Comparison of ENCODE assay signal across 10 cellular contexts in genomic region chr9:89313842-89314241, GRCh38. TPM values are rescaled to one million over a fixed set of nuclear protein-coding genes. Genes with fewer than 3 reads are reported as not detected.
DNase-seq lines count a peak whose midpoint lies in the region; ATAC-seq and TF ChIP-seq lines count a peak whose summit lies in the region.
"Had no signal": no experiment of that assay in that cellular context is flagged by ENCODE, and none has a peak within 500 bp of the region (broad histone marks: within the 10 kb centered on the region; RNA-seq: fewer than 3 reads in every experiment).

No MANE protein-coding gene starts in this region.

- H3K27me3 Mint-ChIP-seq in activated naive CD4-positive, alpha-beta T cell treated with anti-CD3 and anti-CD28 coated beads, Interleukin-2, amount 10 ng/mL, durations not matched to agents 7 days and 5 days: no peaks in the 10 kb centered on the region

- no peak for TF ChIP-seq CTCF in OCI-LY7 (conservative IDR thresholded peaks at IDR 0.05; ENCODE audit: low read length)

- H3K4me1 ChIP-seq in OCI-LY7 (ENCODE audit: insufficient read depth, low read length, poor library complexity, severe bottlenecking) (peaks cover 58% of the 10 kb centered on the region), skeletal muscle satellite cell (ENCODE audit: control insufficient read depth, insufficient read depth, low read length) (peaks cover 39% of the 10 kb centered on the region)

- DNase-seq in activated naive CD4-positive, alpha-beta T cell treated with anti-CD3 and anti-CD28 coated beads, Interleukin-2, amount 10 ng/mL, durations not matched to agents 7 days and 5 days: no peak
- DNase-seq in activated naive CD4-positive, alpha-beta T cell treated with anti-CD3 and anti-CD28 coated beads, Interleukin-2, amount 50 U/mL, for 16 hours: no peak
- DNase-seq in OCI-LY7 (ENCODE audit: low spot score): no peak
- peak; percentile 15 for DNase-seq in dermis blood vessel endothelial cell
- no peak for DNase-seq in nucleus accumbens (lab: John Stamatoyannopoulos, UW)
- DNase-seq: ovary had no signal

- H3K27ac Mint-ChIP-seq in activated naive CD4-positive, alpha-beta T cell treated with anti-CD3 and anti-CD28 coated beads, Interleukin-2, amount 10 ng/mL, durations not matched to agents 7 days and 5 days: peak overlapping the region; percentile 84

- peaks cover 62% of the 10 kb centered on the region for H3K36me3 Mint-ChIP-seq in activated naive CD4-positive, alpha-beta T cell treated with anti-CD3 and anti-CD28 coated beads, Interleukin-2, amount 10 ng/mL, durations not matched to agents 7 days and 5 days

- peak overlapping the region; percentile 88 for H3K4me2 ChIP-seq in OCI-LY7 (ENCODE audit: low read length)
- peak overlapping the region; percentile 88 for H3K4me2 ChIP-seq in skeletal muscle satellite cell (ENCODE audit: low read length)

- H3K79me2 ChIP-seq in OCI-LY7 (ENCODE audit: insufficient read depth, low read depth, low read length): peaks cover 78% of the 10 kb centered on the region

- H3K36me3 ChIP-seq in OCI-LY7 (ENCODE audit: insufficient read depth, low read length) (peaks cover 69% of the 10 kb centered on the region), skeletal muscle satellite cell (ENCODE audit: insufficient read depth, low read length) (peaks cover 18% of the 10 kb centered on the region)
- H3K36me3 ChIP-seq: esophagus muscularis mucosa, ovary had no signal

- ATAC-seq in HG02798 (IDR thresholded peaks at IDR 0.05; ENCODE audit: poor library complexity, unreplicated experiment) (no peak), HG02870 (IDR thresholded peaks at IDR 0.05; ENCODE audit: unreplicated experiment) (no peak)

- CTCF ChIA-PET in activated naive CD4-positive, alpha-beta T cell treated with anti-CD3 and anti-CD28 coated beads, Interleukin-2, amount 10 ng/mL, durations not matched to agents 7 days and 5 days (lab: Charles Lee): no interaction called here
- CTCF ChIA-PET in OCI-LY7 (lab: Charles Lee; ENCODE audit: unreplicated experiment): no interaction called here

- H3K4me1 Mint-ChIP-seq in activated naive CD4-positive, alpha-beta T cell treated with anti-CD3 and anti-CD28 coated beads, Interleukin-2, amount 10 ng/mL, durations not matched to agents 7 days and 5 days: peaks cover 68% of the 10 kb centered on the region

- H3K9me2 ChIP-seq in OCI-LY7 (ENCODE audit: insufficient read depth, low read length): no peaks in the 10 kb centered on the region

- no TSS peak for BruUV-seq in OCI-LY7 (replicated peaks; lab: Mats Ljungman, UMichigan)

- H3K27me3 ChIP-seq in skeletal muscle satellite cell (ENCODE audit: control insufficient read depth, insufficient read depth, low read length): no peaks in the 10 kb centered on the region
- H3K27me3 ChIP-seq: esophagus muscularis mucosa, ovary had no signal

- H3K9me3 ChIP-seq in OCI-LY7 (ENCODE audit: low read length) (no peaks in the 10 kb centered on the region), skeletal muscle satellite cell (replicated peaks; ENCODE audit: low read length) (no peaks in the 10 kb centered on the region)
- H3K9me3 ChIP-seq: esophagus muscularis mucosa, ovary had no signal

- intact Hi-C loops in OCI-LY7 (cut with micrococcal nuclease; ENCODE audit: unreplicated experiment): loop anchor here (5.0 to 10.0 kb wide), 2 partner anchors 927 to 1491 kb away; partner anchors contain the start of genes SPIN1 and SYK

- POLR2A ChIA-PET in OCI-LY7 (lab: Charles Lee): interaction anchor here (1.5 kb wide), 1 partner anchor 9 kb away, joined by 5 read pairs; no protein-coding TSS in a partner anchor

- H3K4me3 ChIP-seq in OCI-LY7 (ENCODE audit: low read depth, low read length, poor library complexity, severe bottlenecking) (peak overlapping the region; percentile 100), skeletal muscle satellite cell (ENCODE audit: low read length) (peak overlapping the region; percentile 89)
- H3K4me3 ChIP-seq: esophagus muscularis mucosa, ovary had no signal

- peak overlapping the region; percentile 88 for H3K27ac ChIP-seq in OCI-LY7 (ENCODE audit: low read depth, low read length, poor library complexity, severe bottlenecking)
- H3K27ac ChIP-seq: esophagus muscularis mucosa, ovary had no signal

- H4K20me1 ChIP-seq in OCI-LY7 (ENCODE audit: insufficient read depth, low read length): peaks cover 46% of the 10 kb centered on the region

- peak overlapping the region; percentile 90 for H3K4me3 Mint-ChIP-seq in activated naive CD4-positive, alpha-beta T cell treated with anti-CD3 and anti-CD28 coated beads, Interleukin-2, amount 10 ng/mL, durations not matched to agents 7 days and 5 days

- no peaks in the 10 kb centered on the region for H3K9me3 Mint-ChIP-seq in activated naive CD4-positive, alpha-beta T cell treated with anti-CD3 and anti-CD28 coated beads, Interleukin-2, amount 10 ng/mL, durations not matched to agents 7 days and 5 days

- H2AFZ ChIP-seq in OCI-LY7 (ENCODE audit: low read length): no peak overlapping the region

- H3K9ac ChIP-seq in skeletal muscle satellite cell (ENCODE audit: low read depth, low read length): peak overlapping the region; percentile 90

RNA-seq across cellular contexts. Expression of gene CKS2, which starts 2.8 kb away (rescaled TPM):
- total RNA-seq in OCI-LY7 (2014; rRNA removed; shearing (Covaris generic)): 229 and 299 TPM in 2 replicates
- total RNA-seq in OCI-LY7 (2022) (285 and 305 TPM in 2 replicates), dermis blood vessel endothelial cell (115 and 161 TPM in 2 replicates)
- total RNA-seq in skeletal muscle satellite cell (2012; rRNA removed): 132 and 179 TPM in 2 replicates

RNA-seq across cellular contexts. Expression of gene SECISBP2, which starts 4.5 kb away (rescaled TPM):
- total RNA-seq in OCI-LY7 (2014; rRNA removed; shearing (Covaris generic)): 76.1 and 77.6 TPM in 2 replicates
- total RNA-seq in OCI-LY7 (2022) (85.5 and 108 TPM in 2 replicates), dermis blood vessel endothelial cell (30.0 and 30.1 TPM in 2 replicates)
- total RNA-seq in skeletal muscle satellite cell (2012; rRNA removed): 15.0 and 19.2 TPM in 2 replicates
